ENCODE assay signal across 37 cellular contexts in genomic region chr10:128247576-128247975, GRCh38.
"Had no signal": no experiment of that assay in that cellular context is flagged by ENCODE, and none has a peak within 500 bp of the region (broad histone marks: within the 10 kb centered on the region; RNA-seq: fewer than 3 reads in every experiment).

No MANE protein-coding gene starts in this region.

- H3K36me3 ChIP-seq: adrenal gland, ascending aorta, brain microvascular endothelial cell, breast epithelium, cardiac muscle cell had no signal

- H3K9me3 ChIP-seq: ascending aorta, body of pancreas, breast epithelium had no signal

- H3K27ac Mint-ChIP-seq: activated naive CD4-positive, alpha-beta T cell treated with anti-CD3 and anti-CD28 coated beads for 36 hours; activated naive CD4-positive, alpha-beta T cell treated with anti-CD3 and anti-CD28 coated beads, Interleukin-2, amount 10 ng/mL, durations not matched to agents 7 days and 5 days; activated naive CD4-positive, alpha-beta T cell treated with anti-CD3 and anti-CD28 coated beads, Interleukin-2, amount 50 U/mL, for 24 hours; activated naive CD4-positive, alpha-beta T cell treated with anti-CD3 and anti-CD28 coated beads, Interleukin-2, amount 50 U/mL, for 72 hours; activated naive CD8-positive, alpha-beta T cell; activated naive CD8-positive, alpha-beta T cell treated with anti-CD3 and anti-CD28 coated beads for 36 hours; activated naive CD8-positive, alpha-beta T cell treated with anti-CD3 and anti-CD28 coated beads, Interleukin-2, amount 10 ng/mL, durations not matched to agents 7 days and 5 days; activated naive CD8-positive, alpha-beta T cell treated with anti-CD3 and anti-CD28 coated beads, Interleukin-2, amount 50 U/mL, for 24 hours; activated T-cell treated with anti-CD3 and anti-CD28 coated beads, Interleukin-2, amount 50 U/mL, for 24 hours; activated T-helper 1 cell treated with anti-CD3 and anti-CD28 coated beads, Interleukin-12 subunit alpha, Interleukin-12 subunit beta, Interleukin-2, Interleukin-4 antibody, amounts not matched to agents 30 ng/mL and 10 ng/mL and 1 ng/mL, durations not matched to agents 14 hours and 24 hours and 36 hours; activated T-helper 17 cell treated with anti-CD3 and anti-CD28 coated beads, Interleukin-2, amount 50 U/mL, for 72 hours; activated T-helper 2 cell treated with anti-CD3 and anti-CD28 coated beads, Interferon-gamma antibody, Interleukin-2, Interleukin-4, amounts not matched to agents 10 μg/mL and 5 μg/mL and 100 μg/mL, durations not matched to agents 14 hours and 24 hours and 36 hours; brain had no signal

- H3K4me3 ChIP-seq: adrenal gland, ascending aorta, body of pancreas, breast epithelium, cardiac muscle cell had no signal

- H3K4me1 Mint-ChIP-seq: activated naive CD4-positive, alpha-beta T cell treated with anti-CD3 and anti-CD28 coated beads, Interleukin-2, amount 10 ng/mL, durations not matched to agents 7 days and 5 days; activated naive CD4-positive, alpha-beta T cell treated with anti-CD3 and anti-CD28 coated beads, Interleukin-2, amount 50 U/mL, for 24 hours; activated naive CD8-positive, alpha-beta T cell treated with anti-CD3 and anti-CD28 coated beads for 36 hours; activated naive CD8-positive, alpha-beta T cell treated with anti-CD3 and anti-CD28 coated beads, Interleukin-2, amount 10 ng/mL, durations not matched to agents 7 days and 5 days; activated naive CD8-positive, alpha-beta T cell treated with anti-CD3 and anti-CD28 coated beads, Interleukin-2, amount 50 U/mL, for 24 hours; activated T-helper 17 cell treated with anti-CD3 and anti-CD28 coated beads, Interleukin-2, amount 50 U/mL, for 72 hours; brain; central memory CD8-positive, alpha-beta T cell had no signal

- H3K4me1 ChIP-seq: adrenal gland, ascending aorta, body of pancreas, breast epithelium had no signal

- H3K27ac ChIP-seq: adrenal gland, ascending aorta, body of pancreas, brain microvascular endothelial cell, breast epithelium, cardiac muscle cell had no signal

- DNase-seq: activated effector memory CD4-positive, alpha-beta T cell treated with anti-CD3 and anti-CD28 coated beads, Interleukin-2, amount 50 U/mL, for 16 hours; activated effector memory CD4-positive, alpha-beta T cell treated with Interleukin-2 at 50 U/mL for 16 hours; activated gamma-delta T cell; activated gamma-delta T cell treated with Interleukin-2 at 50 U/mL for 16 hours; activated naive CD4-positive, alpha-beta T cell; activated naive CD4-positive, alpha-beta T cell treated with anti-CD3 and anti-CD28 coated beads for 36 hours; activated naive CD4-positive, alpha-beta T cell treated with anti-CD3 and anti-CD28 coated beads, Interleukin-2, amount 10 ng/mL, durations not matched to agents 7 days and 5 days; activated naive CD4-positive, alpha-beta T cell treated with anti-CD3 and anti-CD28 coated beads, Interleukin-2, amount 50 U/mL, for 16 hours; activated naive CD4-positive, alpha-beta T cell treated with Interleukin-2 at 50 U/mL for 16 hours; activated naive CD8-positive, alpha-beta T cell treated with anti-CD3 and anti-CD28 coated beads for 36 hours; activated naive CD8-positive, alpha-beta T cell treated with anti-CD3 and anti-CD28 coated beads, Interleukin-2, amount 10 ng/mL, durations not matched to agents 7 days and 5 days; activated naive CD8-positive, alpha-beta T cell treated with anti-CD3 and anti-CD28 coated beads, Interleukin-2, amount 50 U/mL, for 24 hours; activated T-cell treated with anti-CD3 and anti-CD28 coated beads, Interleukin-2, amount 50 U/mL, for 1 hour; activated T-cell treated with anti-CD3 and anti-CD28 coated beads, Interleukin-2, amount 50 U/mL, for 24 hours; activated T-cell treated with anti-CD3 and anti-CD28 coated beads, Interleukin-2, amount 50 U/mL, for 4 hours; activated T-cell treated with anti-CD3 and anti-CD28 coated beads, Interleukin-2, amount 50 U/mL, for 48 hours; adrenal gland; amniotic stem cell; amygdala; anterior cingulate cortex; aorta; body of pancreas; brain microvascular endothelial cell; caudate nucleus; central memory CD4-positive, alpha-beta T cell; cerebellar nuclear complex had no signal

- H3K9me3 Mint-ChIP-seq: activated naive CD4-positive, alpha-beta T cell treated with anti-CD3 and anti-CD28 coated beads for 36 hours; activated naive CD4-positive, alpha-beta T cell treated with anti-CD3 and anti-CD28 coated beads, Interleukin-2, amount 10 ng/mL, durations not matched to agents 7 days and 5 days; activated naive CD4-positive, alpha-beta T cell treated with anti-CD3 and anti-CD28 coated beads, Interleukin-2, amount 50 U/mL, for 24 hours; activated naive CD4-positive, alpha-beta T cell treated with anti-CD3 and anti-CD28 coated beads, Interleukin-2, amount 50 U/mL, for 72 hours; activated naive CD8-positive, alpha-beta T cell treated with anti-CD3 and anti-CD28 coated beads for 36 hours; activated naive CD8-positive, alpha-beta T cell treated with anti-CD3 and anti-CD28 coated beads, Interleukin-2, amount 10 ng/mL, durations not matched to agents 7 days and 5 days; activated naive CD8-positive, alpha-beta T cell treated with anti-CD3 and anti-CD28 coated beads, Interleukin-2, amount 50 U/mL, for 24 hours; activated T-cell treated with anti-CD3 and anti-CD28 coated beads, Interleukin-2, amount 50 U/mL, for 24 hours; activated T-cell treated with anti-CD3 and anti-CD28 coated beads, Interleukin-2, amount 50 U/mL, for 4 hours; activated T-helper 1 cell treated with anti-CD3 and anti-CD28 coated beads, Interleukin-12 subunit alpha, Interleukin-12 subunit beta, Interleukin-2, Interleukin-4 antibody, amounts not matched to agents 30 ng/mL and 10 ng/mL and 1 ng/mL, durations not matched to agents 14 hours and 24 hours and 36 hours; activated T-helper 17 cell treated with anti-CD3 and anti-CD28 coated beads, Interleukin-2, amount 50 U/mL, for 72 hours; activated T-helper 2 cell treated with anti-CD3 and anti-CD28 coated beads, Interferon-gamma antibody, Interleukin-2, Interleukin-4, amounts not matched to agents 10 μg/mL and 5 μg/mL and 100 μg/mL, durations not matched to agents 14 hours and 24 hours and 36 hours; central memory CD8-positive, alpha-beta T cell had no signal

- H3K27me3 Mint-ChIP-seq: activated naive CD4-positive, alpha-beta T cell treated with anti-CD3 and anti-CD28 coated beads, Interleukin-2, amount 50 U/mL, for 24 hours; activated naive CD8-positive, alpha-beta T cell; activated naive CD8-positive, alpha-beta T cell treated with anti-CD3 and anti-CD28 coated beads for 36 hours; activated naive CD8-positive, alpha-beta T cell treated with anti-CD3 and anti-CD28 coated beads, Interleukin-2, amount 50 U/mL, for 24 hours; activated T-cell treated with anti-CD3 and anti-CD28 coated beads, Interleukin-2, amount 50 U/mL, for 24 hours; activated T-helper 17 cell treated with anti-CD3 and anti-CD28 coated beads, Interleukin-2, amount 50 U/mL, for 72 hours; central memory CD8-positive, alpha-beta T cell had no signal

- ATAC-seq: activated naive CD4-positive, alpha-beta T cell treated with anti-CD3 and anti-CD28 coated beads, Interleukin-2, amount 50 U/mL, for 72 hours; activated naive CD8-positive, alpha-beta T cell treated with anti-CD3 and anti-CD28 coated beads, Interleukin-2, amount 50 U/mL, for 24 hours; activated T-cell treated with anti-CD3 and anti-CD28 coated beads, Interleukin-2, amount 50 U/mL, for 4 hours; activated T-helper 17 cell treated with anti-CD3 and anti-CD28 coated beads, Interleukin-2, amount 50 U/mL, for 72 hours; body of pancreas had no signal

- H3K36me3 Mint-ChIP-seq: activated naive CD4-positive, alpha-beta T cell treated with anti-CD3 and anti-CD28 coated beads, Interleukin-2, amount 10 ng/mL, durations not matched to agents 7 days and 5 days; activated naive CD4-positive, alpha-beta T cell treated with anti-CD3 and anti-CD28 coated beads, Interleukin-2, amount 50 U/mL, for 24 hours; activated naive CD4-positive, alpha-beta T cell treated with anti-CD3 and anti-CD28 coated beads, Interleukin-2, amount 50 U/mL, for 72 hours; activated naive CD8-positive, alpha-beta T cell; activated naive CD8-positive, alpha-beta T cell treated with anti-CD3 and anti-CD28 coated beads for 36 hours; activated naive CD8-positive, alpha-beta T cell treated with anti-CD3 and anti-CD28 coated beads, Interleukin-2, amount 10 ng/mL, durations not matched to agents 7 days and 5 days; brain had no signal

- H3K27me3 ChIP-seq: adrenal gland, ascending aorta, body of pancreas, brain microvascular endothelial cell, cardiac muscle cell had no signal

- H3K4me3 Mint-ChIP-seq: activated naive CD4-positive, alpha-beta T cell treated with anti-CD3 and anti-CD28 coated beads for 36 hours; activated naive CD4-positive, alpha-beta T cell treated with anti-CD3 and anti-CD28 coated beads, Interleukin-2, amount 10 ng/mL, durations not matched to agents 7 days and 5 days; activated naive CD4-positive, alpha-beta T cell treated with anti-CD3 and anti-CD28 coated beads, Interleukin-2, amount 50 U/mL, for 24 hours; activated naive CD8-positive, alpha-beta T cell; activated naive CD8-positive, alpha-beta T cell treated with anti-CD3 and anti-CD28 coated beads for 36 hours; activated naive CD8-positive, alpha-beta T cell treated with anti-CD3 and anti-CD28 coated beads, Interleukin-2, amount 10 ng/mL, durations not matched to agents 7 days and 5 days; activated naive CD8-positive, alpha-beta T cell treated with anti-CD3 and anti-CD28 coated beads, Interleukin-2, amount 50 U/mL, for 24 hours; activated T-cell treated with anti-CD3 and anti-CD28 coated beads, Interleukin-2, amount 50 U/mL, for 24 hours; activated T-cell treated with anti-CD3 and anti-CD28 coated beads, Interleukin-2, amount 50 U/mL, for 4 hours; activated T-helper 1 cell treated with anti-CD3 and anti-CD28 coated beads, Interleukin-12 subunit alpha, Interleukin-12 subunit beta, Interleukin-2, Interleukin-4 antibody, amounts not matched to agents 30 ng/mL and 10 ng/mL and 1 ng/mL, durations not matched to agents 14 hours and 24 hours and 36 hours; activated T-helper 17 cell treated with anti-CD3 and anti-CD28 coated beads, Interleukin-2, amount 50 U/mL, for 72 hours; brain; central memory CD8-positive, alpha-beta T cell had no signal
